ENCODE assay signal across 10 cellular contexts in genomic region chr3:181292984-181293383, GRCh38.
A peak's percentile ranks its signal among the peaks of the same experiment; 100 is the strongest.
DNase-seq lines count a peak whose midpoint lies in the region; ATAC-seq and TF ChIP-seq lines count a peak whose summit lies in the region.
"Had no signal": no experiment of that assay in that cellular context is flagged by ENCODE, and none has a peak within 500 bp of the region (broad histone marks: within the 10 kb centered on the region; RNA-seq: fewer than 3 reads in every experiment).

No MANE protein-coding gene starts in this region.

- H2AFZ ChIP-seq in PC-3 (ENCODE audit: low read length), result no peak overlapping the region

- POLR2A ChIA-PET in PC-3 (lab: Charles Lee; ENCODE audit: unreplicated experiment), result no interaction called here

- no peak for TF ChIP-seq CTCF in PC-3 (conservative IDR thresholded peaks at IDR 0.05; ENCODE audit: low read depth, low read length)
- no peak for TF ChIP-seq CTCF in retinal pigment epithelial cell (conservative IDR thresholded peaks at IDR 0.05; ENCODE audit: low read depth, low read length)

- CTCF ChIA-PET in PC-3 (lab: Charles Lee), result no interaction called here

- H3K9me3 ChIP-seq in PC-3 (ENCODE audit: low read length), result no peaks in the 10 kb centered on the region
- H3K9me3 ChIP-seq: mucosa of descending colon had no signal

- H3K4me2 ChIP-seq in PC-3 (ENCODE audit: low read length), result no peak overlapping the region

- H3K27me3 ChIP-seq in PC-3 (ENCODE audit: low read length), result peaks cover 15% of the 10 kb centered on the region; the same call in 1 of the 2 replicates

- H3K36me3 ChIP-seq in PC-3 (ENCODE audit: low read depth, low read length), result no peaks in the 10 kb centered on the region

- H3K4me3 ChIP-seq in PC-3 (ENCODE audit: low read length) (no peak overlapping the region), retinal pigment epithelial cell (ENCODE audit: low read length) (no peak overlapping the region)
- H3K4me3 ChIP-seq: mucosa of descending colon had no signal

- no peak overlapping the region for H3K27ac ChIP-seq in PC-3 (ENCODE audit: low read length)

- H3K4me1 ChIP-seq in PC-3 (ENCODE audit: insufficient read depth, low read length), result no peaks in the 10 kb centered on the region

- no peaks in the 10 kb centered on the region for H4K20me1 ChIP-seq in PC-3 (ENCODE audit: low read length)

- no peaks in the 10 kb centered on the region for H3K9me2 ChIP-seq in PC-3 (replicated peaks; ENCODE audit: low read length)

- peak; percentile 40 for DNase-seq in NCI-H146 (lab: John Stamatoyannopoulos, UW)
- DNase-seq in NCI-H146 treated with DMSO at 0.1 percent for 48 hours (lab: John Stamatoyannopoulos, UW; ENCODE audit: unreplicated experiment), result no peak
- peak; percentile 24 for DNase-seq in PC-3
- DNase-seq in retinal pigment epithelial cell (ENCODE audit: low read depth), result peak; percentile 32
- DNase-seq in NCI-H524 (lab: John Stamatoyannopoulos, UW), result no peak
- no peak for DNase-seq in medulla oblongata (ENCODE audit: extremely low spot score)
- no peak for DNase-seq in NCI-H446 (lab: John Stamatoyannopoulos, UW)
- DNase-seq: activated naive CD4-positive, alpha-beta T cell treated with anti-CD3 and anti-CD28 coated beads, Interleukin-2, amount 50 U/mL, for 16 hours; mucosa of descending colon had no signal

- no peaks in the 10 kb centered on the region for H3K79me2 ChIP-seq in PC-3 (ENCODE audit: low read length)

- no peaks in the 10 kb centered on the region for H3F3A ChIP-seq in PC-3 (ENCODE audit: low read length, unreplicated experiment)

- BruUV-seq in PC-3 (replicated peaks; lab: Mats Ljungman, UMichigan), result no TSS peak

- H3K9ac ChIP-seq in PC-3 (ENCODE audit: low read length), result no peak overlapping the region

- ATAC-seq in HG02938 (IDR thresholded peaks at IDR 0.05; ENCODE audit: unreplicated experiment) (peak; percentile 95), PC-3 (no peak)
- ATAC-seq: mucosa of descending colon had no signal

- intact Hi-C loops in PC-3 (cut with micrococcal nuclease), result no loop called here

Comparison
In these comparisons a context has a peak if more than half of its experiments do, and no peak if none do; other contexts are left out.
1. DNase-seq: peak in NCI-H146 (single experiment), PC-3 (single experiment) and retinal pigment epithelial cell (single experiment); none in NCI-H146 treated with DMSO at 0.1 percent for 48 hours (single experiment), NCI-H524 (0 of 2), medulla oblongata (single experiment) and NCI-H446 (0 of 2).